In genomic region chr17:40093580-40094201, GRCh38 we compare ENCODE assay signal across 1 cellular context.
TF ChIP-seq lines count a peak whose summit lies in the region.

No MANE protein-coding gene starts in this region.

TF ChIP-seq in A549, 52 proteins besides CTCF, POLR2A, EP300 and RAD21 (continued from another document):
- TF ChIP-seq MYC (IDR thresholded peaks at IDR 0.05; ENCODE audit: borderline replicate concordance, low read length) = no peak
- no peak for TF ChIP-seq RCOR1 (IDR thresholded peaks at IDR 0.05; ENCODE audit: low read depth, low read length)
- no peak for TF ChIP-seq ZNF302 (CRISPR knock-in tag; IDR thresholded peaks at IDR 0.05)
- TF ChIP-seq CHD4 (IDR thresholded peaks at IDR 0.05; ENCODE audit: borderline replicate concordance) = no peak
- no peak for TF ChIP-seq CBX2 (IDR thresholded peaks at IDR 0.05; ENCODE audit: borderline replicate concordance, low read depth)
TF ChIP-seq in A549: peak in this region for 2.
